In the genomic region with DNA sequence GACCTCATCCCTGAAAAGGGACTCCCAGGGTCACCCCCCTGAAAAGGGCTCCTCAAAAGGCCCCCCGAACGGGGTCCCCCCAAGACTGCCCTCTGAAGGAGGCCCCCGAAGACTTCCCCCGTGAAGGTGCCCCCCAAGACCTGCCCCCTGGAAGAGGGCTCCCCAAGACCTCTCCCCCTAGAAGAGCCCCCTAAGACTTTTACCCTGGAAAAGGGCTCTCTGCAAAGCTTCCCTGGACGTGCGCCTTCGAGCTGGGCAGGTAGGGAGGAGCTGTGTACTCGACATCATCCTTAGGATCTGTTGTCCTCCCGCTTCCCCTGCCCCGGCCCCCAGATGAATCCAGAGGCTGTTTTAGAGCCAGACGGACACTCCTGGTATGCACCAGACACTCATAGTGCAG, we compare ENCODE assay signal across 18 cellular contexts. TPM values are rescaled to one million over a fixed set of nuclear protein-coding genes. Genes with fewer than 3 reads are reported as not detected.
DNase-seq lines count a peak whose midpoint lies in the region; ATAC-seq and TF ChIP-seq lines count a peak whose summit lies in the region.
"Had no signal": no experiment of that assay in that cellular context is flagged by ENCODE, and none has a peak within 500 bp of the region (broad histone marks: within the 10 kb centered on the region; RNA-seq: fewer than 3 reads in every experiment).

No MANE protein-coding gene starts in this region.

- ATAC-seq in heart left ventricle (no peak), GM19463 (IDR thresholded peaks at IDR 0.05; ENCODE audit: unreplicated experiment) (no peak)

- H3K4me3 ChIP-seq in heart left ventricle (no peak overlapping the region), sigmoid colon (no peak overlapping the region)
- H3K4me3 ChIP-seq: BLaER1 treated with 17β-estradiol and CSF1 and Interleukin-3, amounts not matched to agents 10 nM and 100 nM; SJCRH30 had no signal

- peaks cover 13% of the 10 kb centered on the region for H3K4me1 Mint-ChIP-seq in mesothelial cell of epicardium

- no peak overlapping the region for H3K4me3 Mint-ChIP-seq in mesothelial cell of epicardium

- CTCF ChIA-PET in RWPE1 (lab: Yijun Ruan, JAX), result no interaction called here

- TF ChIP-seq EP300 in sigmoid colon (IDR thresholded peaks at IDR 0.05), result no peak

- no peak overlapping the region for H3K27ac ChIP-seq in heart left ventricle
- peak overlapping the region; percentile 21; the same call in 1 of the 2 replicates for H3K27ac ChIP-seq in RWPE1
- H3K27ac ChIP-seq in sigmoid colon, result no peak overlapping the region
- H3K27ac ChIP-seq: BLaER1 treated with 17β-estradiol and CSF1 and Interleukin-3, amounts not matched to agents 10 nM and 100 nM; SJCRH30 had no signal

- H3K9me3 Mint-ChIP-seq in mesothelial cell of epicardium, result no peaks in the 10 kb centered on the region

- H3K4me1 ChIP-seq in heart left ventricle (peaks cover 0 to 18% (median 11%) of the 10 kb centered on the region in 12 donors), sigmoid colon (peaks cover 0 to 22% (median 18%) of the 10 kb centered on the region in 4 donors)
- H3K4me1 ChIP-seq: SJCRH30 had no signal

- no peak for TF ChIP-seq POLR2A in heart left ventricle (IDR thresholded peaks at IDR 0.05)
- no peak for TF ChIP-seq POLR2A in sigmoid colon (IDR thresholded peaks at IDR 0.05)

- peak overlapping the region; percentile 21 for H3K27ac Mint-ChIP-seq in mesothelial cell of epicardium

- WGBS in heart left ventricle, 4 donors, result 76 to 92% (median 84%) methylated on average over 5 to 11 of the region's 11 CpGs
- 90 to 93% methylated on average over 11 of the region's 11 CpGs for WGBS in sigmoid colon, 2 donors

- H3K36me3 Mint-ChIP-seq in mesothelial cell of epicardium, result peaks cover 9% of the 10 kb centered on the region

- POLR2A ChIA-PET in RWPE1 (lab: Yijun Ruan, JAX; ENCODE audit: low non-redundant PET), result no interaction called here

- intact Hi-C loops in heart left ventricle (cut with DNase I) (loop anchor here in 3 of 10 donors (5.0 to 10.0 kb wide), 3 partner anchors 47 to 195 kb away; a partner anchor contains a TSS), cardiac septum (cut with DNase I) (loop anchor here (10.0 kb wide), 2 partner anchors 197 to 927 kb away; a partner anchor contains a TSS), sigmoid colon (cut with DNase I) (no loop called here)

- DNase-seq in heart left ventricle, result peak in 3 of 5 donors; percentile 18 to 23 (median 19)
- no peak for DNase-seq in cardiac septum (ENCODE audit: low spot score)
- no peak for DNase-seq in RWPE1 (ENCODE audit: low spot score)
- no peak for DNase-seq in mesothelial cell of epicardium (ENCODE audit: low spot score in 2 of 2, unreplicated experiment in 2 of 2)
- DNase-seq in sigmoid colon, result peak; percentile 40
- DNase-seq in cerebellar cortex (ENCODE audit: low spot score), result no peak
- no peak for DNase-seq in OCI-M1 (lab: John Stamatoyannopoulos, UW)
- DNase-seq: DND-41, KBM-7, NCI-H1105, NCI-H2081, NCI-H510A treated with DMSO at 0.1 percent for 48 hours, NCI-H774, RPMI8226, SJCRH30 had no signal

- H3K36me3 ChIP-seq in heart left ventricle, result peaks cover 0 to 41% (median 10%) of the 10 kb centered on the region in 9 donors
- H3K36me3 ChIP-seq in sigmoid colon, result peaks cover 0 to 32% (median 4%) of the 10 kb centered on the region in 4 donors

- no peak for TF ChIP-seq CTCF in heart left ventricle (IDR thresholded peaks at IDR 0.05)
- no peak for TF ChIP-seq CTCF in RWPE1 (conservative IDR thresholded peaks at IDR 0.05; ENCODE audit: low read depth)
- no peak for TF ChIP-seq CTCF in mesothelial cell of epicardium (IDR thresholded peaks at IDR 0.05; ENCODE audit: unreplicated experiment)
- no peak for TF ChIP-seq CTCF in sigmoid colon (IDR thresholded peaks at IDR 0.05)

- no peaks in the 10 kb centered on the region for H3K27me3 ChIP-seq in heart left ventricle
- no peaks in the 10 kb centered on the region for H3K27me3 ChIP-seq in sigmoid colon
- H3K27me3 ChIP-seq: BLaER1 treated with 17β-estradiol and CSF1 and Interleukin-3, amounts not matched to agents 10 nM and 100 nM; SJCRH30 had no signal

- H3K9me3 ChIP-seq in heart left ventricle, result no peaks in the 10 kb centered on the region
- no peaks in the 10 kb centered on the region for H3K9me3 ChIP-seq in sigmoid colon
- H3K9me3 ChIP-seq: BLaER1 treated with 17β-estradiol and CSF1 and Interleukin-3, amounts not matched to agents 10 nM and 100 nM; SJCRH30 had no signal

- no peaks in the 10 kb centered on the region for H3K27me3 Mint-ChIP-seq in mesothelial cell of epicardium (ENCODE audit: low read depth)
- H3K27me3 Mint-ChIP-seq: CD8-positive, alpha-beta memory T cell had no signal

RNA-seq across cellular contexts. Expression of a gene that starts 5.5 kb away (rescaled TPM):
- total RNA-seq in heart left ventricle (100 to 1,000 TPM; 109 to 197 (median 129) TPM), cardiac septum (147 TPM), mesothelial cell of epicardium (453 to 469 TPM (median 460 TPM) in 3 replicates), sigmoid colon (100 to 1,000 TPM; 329 to 493 (median 469) TPM)
- polyA plus RNA-seq in heart left ventricle (100 to 1,000 TPM in 1 of 2 donors, 10 to 100 TPM in 1; 78.2 to 232 TPM), sigmoid colon (100 to 1,000 TPM; 449 to 644 (median 517) TPM)

RNA-seq across cellular contexts. Expression of a gene that starts 55.3 kb away (rescaled TPM):
- total RNA-seq in heart left ventricle (10 to 100 TPM; 25.3 to 44.6 (median 29.1) TPM), cardiac septum (26.8 TPM), mesothelial cell of epicardium (30.1 to 31.9 TPM (median 31.2 TPM) in 3 replicates), sigmoid colon (10 to 100 TPM; 20.8 to 30.6 (median 29.3) TPM)
- polyA plus RNA-seq in heart left ventricle (10 to 100 TPM; 20.2 to 42.3 TPM), sigmoid colon (10 to 100 TPM; 11.8 to 24.0 (median 21.0) TPM)

Comparison
In these comparisons a context has a peak if more than half of its experiments do, and no peak if none do; other contexts are left out.
1. DNase-seq: peak in heart left ventricle (3 of 5) and sigmoid colon (single experiment); none in cardiac septum (single experiment), RWPE1 (single experiment), mesothelial cell of epicardium (0 of 2), cerebellar cortex (single experiment) and OCI-M1 (single experiment).